Comparison of ENCODE assay signal across 16 cellular contexts in the genomic region with DNA sequence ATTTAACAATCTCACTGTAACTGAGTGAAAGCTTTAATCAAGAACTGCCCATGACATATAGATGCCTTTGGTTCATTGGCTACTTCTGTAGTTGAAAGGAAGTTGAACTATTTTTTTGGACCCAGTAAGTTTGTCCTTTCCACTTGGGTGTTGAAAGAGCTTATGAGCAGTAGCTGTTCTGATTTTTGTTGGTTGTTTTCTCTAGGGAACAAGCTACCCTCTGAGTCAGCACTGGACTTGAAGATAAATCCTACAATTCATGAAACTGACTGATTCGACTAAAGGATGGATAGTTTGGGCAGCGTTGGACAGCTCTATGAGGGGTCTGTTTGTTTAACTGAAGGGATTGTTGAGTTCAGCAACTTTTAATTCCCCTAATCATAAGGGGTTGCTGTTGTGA.
A peak's percentile ranks its signal among the peaks of the same experiment; 100 is the strongest.
DNase-seq lines count a peak whose midpoint lies in the region; ATAC-seq and TF ChIP-seq lines count a peak whose summit lies in the region.
"Had no signal": no experiment of that assay in that cellular context is flagged by ENCODE, and none has a peak within 500 bp of the region (broad histone marks: within the 10 kb centered on the region; RNA-seq: fewer than 3 reads in every experiment).

No MANE protein-coding gene starts in this region.

- H3K4me1 ChIP-seq in neural progenitor cell (peaks cover 24% of the 10 kb centered on the region), esophagus squamous epithelium (no peaks in the 10 kb centered on the region)
- H3K4me1 ChIP-seq: ascending aorta, SJSA1 had no signal

- no peak overlapping the region for H2AFZ ChIP-seq in neural progenitor cell (replicated peaks)

- H3K4me3 Mint-ChIP-seq in neural progenitor cell, result no peak overlapping the region
- H3K4me3 Mint-ChIP-seq: activated CD4-positive, alpha-beta memory T cell treated with anti-CD3 and anti-CD28 coated beads, Interleukin-2, amount 10 ng/mL, durations not matched to agents 7 days and 5 days; activated T-helper 17 cell treated with anti-CD3 and anti-CD28 coated beads, Interleukin-2, amount 50 U/mL, for 72 hours; CD4-positive, CD25-positive, alpha-beta regulatory T cell had no signal

- H3K9ac ChIP-seq in neural progenitor cell, result no peak overlapping the region

- peak overlapping the region; percentile 82 for H3K27ac ChIP-seq in neural progenitor cell
- H3K27ac ChIP-seq in esophagus squamous epithelium, result no peak overlapping the region
- H3K27ac ChIP-seq: ascending aorta, SJSA1, thoracic aorta had no signal

- H3K4me2 ChIP-seq in neural progenitor cell, result no peak overlapping the region

- H3K27ac Mint-ChIP-seq in neural progenitor cell, result no peak overlapping the region
- H3K27ac Mint-ChIP-seq: activated CD4-positive, alpha-beta memory T cell treated with anti-CD3 and anti-CD28 coated beads, Interleukin-2, amount 10 ng/mL, durations not matched to agents 7 days and 5 days; activated T-helper 17 cell treated with anti-CD3 and anti-CD28 coated beads, Interleukin-2, amount 50 U/mL, for 72 hours; progenitor cell of endocrine pancreas had no signal

- no peaks in the 10 kb centered on the region for H3K9me3 Mint-ChIP-seq in neural progenitor cell
- H3K9me3 Mint-ChIP-seq: activated CD4-positive, alpha-beta memory T cell treated with anti-CD3 and anti-CD28 coated beads, Interleukin-2, amount 10 ng/mL, durations not matched to agents 7 days and 5 days; activated T-helper 17 cell treated with anti-CD3 and anti-CD28 coated beads, Interleukin-2, amount 50 U/mL, for 72 hours had no signal

- peaks cover 13% of the 10 kb centered on the region for H4K20me1 ChIP-seq in neural progenitor cell (ENCODE audit: low read depth)

- H3K4me1 Mint-ChIP-seq in neural progenitor cell, result no peaks in the 10 kb centered on the region
- H3K4me1 Mint-ChIP-seq: activated CD4-positive, alpha-beta memory T cell treated with anti-CD3 and anti-CD28 coated beads, Interleukin-2, amount 10 ng/mL, durations not matched to agents 7 days and 5 days had no signal

- 50 to 65% methylated on average over 2 of the region's 2 CpGs for WGBS in esophagus squamous epithelium, 2 donors

- H3K27me3 ChIP-seq in neural progenitor cell (no peaks in the 10 kb centered on the region), esophagus squamous epithelium (peaks cover 0 to 2% (median 0%) of the 10 kb centered on the region in 4 donors)
- H3K27me3 ChIP-seq: ascending aorta, MG63, SJSA1 had no signal

- H3K36me3 ChIP-seq in neural progenitor cell, result peaks cover 7% of the 10 kb centered on the region
- peaks cover 0 to 39% (median 0%) of the 10 kb centered on the region in 3 donors for H3K36me3 ChIP-seq in esophagus squamous epithelium
- H3K36me3 ChIP-seq: ascending aorta, SJSA1, thoracic aorta had no signal

- no peaks in the 10 kb centered on the region for H3K27me3 Mint-ChIP-seq in neural progenitor cell (ENCODE audit: insufficient read depth, low read depth)
- H3K27me3 Mint-ChIP-seq: activated CD4-positive, alpha-beta memory T cell treated with anti-CD3 and anti-CD28 coated beads, Interleukin-2, amount 10 ng/mL, durations not matched to agents 7 days and 5 days; activated T-helper 17 cell treated with anti-CD3 and anti-CD28 coated beads, Interleukin-2, amount 50 U/mL, for 72 hours; CD4-positive, CD25-positive, alpha-beta regulatory T cell; progenitor cell of endocrine pancreas had no signal

- no peak overlapping the region for H3K4me3 ChIP-seq in fibroblast of pulmonary artery (replicated peaks; ENCODE audit: low read depth, low read length)
- H3K4me3 ChIP-seq in neural progenitor cell, result no peak overlapping the region
- no peak overlapping the region for H3K4me3 ChIP-seq in esophagus squamous epithelium
- H3K4me3 ChIP-seq: ascending aorta, MG63, SJSA1, thoracic aorta had no signal

- H3K36me3 Mint-ChIP-seq in neural progenitor cell, result peaks cover 18% of the 10 kb centered on the region

- H3F3A ChIP-seq in neural progenitor cell (ENCODE audit: low read depth), result peaks cover 4% of the 10 kb centered on the region

- no peaks in the 10 kb centered on the region for H3K9me3 ChIP-seq in neural progenitor cell (ENCODE audit: low read depth)
- H3K9me3 ChIP-seq in esophagus squamous epithelium, result no peaks in the 10 kb centered on the region
- H3K9me3 ChIP-seq: ascending aorta, MG63, SJSA1, thoracic aorta had no signal

- ATAC-seq in HG03442 (IDR thresholded peaks at IDR 0.05; ENCODE audit: unreplicated experiment), result no peak
- ATAC-seq in GM19455 (IDR thresholded peaks at IDR 0.05; ENCODE audit: unreplicated experiment), result no peak
- ATAC-seq: activated T-helper 17 cell treated with anti-CD3 and anti-CD28 coated beads, Interleukin-2, amount 50 U/mL, for 72 hours had no signal

- DNase-seq in COLO829 (ENCODE audit: low spot score), result peak; percentile 32
- peak; percentile 58 for DNase-seq in MV-4-11 (lab: John Stamatoyannopoulos, UW)
- peak; percentile 84 for DNase-seq in fibroblast of pulmonary artery (ENCODE audit: low read depth)
- DNase-seq in neural progenitor cell (ENCODE audit: low spot score), result no peak
- no peak for DNase-seq in esophagus squamous epithelium (lab: John Stamatoyannopoulos, UW)
- no peak for DNase-seq in HPDE6-E6E7 (ENCODE audit: extremely low spot score)
- DNase-seq: activated CD4-positive, alpha-beta memory T cell treated with anti-CD3 and anti-CD28 coated beads, Interleukin-2, amount 10 ng/mL, durations not matched to agents 7 days and 5 days; CD4-positive, CD25-positive, alpha-beta regulatory T cell; MG63 had no signal

- H3K79me2 ChIP-seq in neural progenitor cell (ENCODE audit: low read depth), result peaks cover 6% of the 10 kb centered on the region

- TF ChIP-seq POLR2A in esophagus squamous epithelium (IDR thresholded peaks at IDR 0.05), result no peak

- intact Hi-C loops in esophagus squamous epithelium (cut with DNase I), result no loop called here

- no peak for TF ChIP-seq CTCF in fibroblast of pulmonary artery (IDR thresholded peaks at IDR 0.05; ENCODE audit: low read length, missing control alignments)
- TF ChIP-seq CTCF in neural progenitor cell (IDR thresholded peaks at IDR 0.05), result no peak
- TF ChIP-seq CTCF in esophagus squamous epithelium (IDR thresholded peaks at IDR 0.05), result no peak

Comparison
In these comparisons a context has a peak if more than half of its experiments do, and no peak if none do; other contexts are left out.
1. DNase-seq: peak in COLO829 (single experiment), MV-4-11 (single experiment) and fibroblast of pulmonary artery (single experiment); none in neural progenitor cell (single experiment), esophagus squamous epithelium (single experiment) and HPDE6-E6E7 (single experiment).